In genomic region chr10:30192846-30193608, GRCh38 we compare ENCODE assay signal across 23 cellular contexts.
DNase-seq lines count a peak whose midpoint lies in the region; ATAC-seq lines count a peak whose summit lies in the region.
"Had no signal": no experiment of that assay in that cellular context is flagged by ENCODE, and none has a peak within 500 bp of the region (broad histone marks: within the 10 kb centered on the region; RNA-seq: fewer than 3 reads in every experiment).

No MANE protein-coding gene starts in this region.

- peak overlapping the region; percentile 61 for H3K4me3 Mint-ChIP-seq in central memory CD8-positive, alpha-beta T cell
- H3K4me3 Mint-ChIP-seq: activated B cell treated with CpG ODN at 0.5 μM for 24 hours; activated naive CD8-positive, alpha-beta T cell treated with anti-CD3 and anti-CD28 coated beads, Interleukin-2, amount 50 U/mL, for 24 hours; stimulated activated memory B cell treated with anti-CD40 and anti-IgM and Interleukin-4, amounts not matched to agents 10 μg/mL and 1 μg/mL and 100 μg/mL, for 72 hours had no signal

- peak; percentile 52 for ATAC-seq in GM18508 (IDR thresholded peaks at IDR 0.05; ENCODE audit: insufficient read depth, unreplicated experiment)
- peak; percentile 60 for ATAC-seq in GM21381 (IDR thresholded peaks at IDR 0.05; ENCODE audit: unreplicated experiment)
- peak; percentile 80 for ATAC-seq in HG03064 (IDR thresholded peaks at IDR 0.05; ENCODE audit: low read depth, unreplicated experiment)
- ATAC-seq in central memory CD8-positive, alpha-beta T cell (replicated peaks; ENCODE audit: extremely low read depth, poor library complexity, severe bottlenecking), result peak; percentile 49
- ATAC-seq in HG03045 (IDR thresholded peaks at IDR 0.05; ENCODE audit: unreplicated experiment), result no peak
- no peak for ATAC-seq in HG03280 (IDR thresholded peaks at IDR 0.05; ENCODE audit: unreplicated experiment)
- ATAC-seq: activated naive CD8-positive, alpha-beta T cell treated with anti-CD3 and anti-CD28 coated beads, Interleukin-2, amount 50 U/mL, for 24 hours; body of pancreas; stimulated activated memory B cell treated with anti-CD40 and anti-IgM and Interleukin-4, amounts not matched to agents 10 μg/mL and 1 μg/mL and 100 μg/mL, for 72 hours had no signal

- peaks cover 21% of the 10 kb centered on the region for H3K4me1 Mint-ChIP-seq in central memory CD8-positive, alpha-beta T cell
- H3K4me1 Mint-ChIP-seq: activated B cell treated with CpG ODN at 0.5 μM for 24 hours; stimulated activated memory B cell treated with anti-CD40 and anti-IgM and Interleukin-4, amounts not matched to agents 10 μg/mL and 1 μg/mL and 100 μg/mL, for 72 hours had no signal

- H3K27ac Mint-ChIP-seq in central memory CD8-positive, alpha-beta T cell (ENCODE audit: low read depth), result peak overlapping the region; percentile 81
- H3K27ac Mint-ChIP-seq: activated B cell treated with CpG ODN at 0.5 μM for 24 hours; activated naive CD8-positive, alpha-beta T cell treated with anti-CD3 and anti-CD28 coated beads, Interleukin-2, amount 50 U/mL, for 24 hours; stimulated activated memory B cell treated with anti-CD40 and anti-IgM and Interleukin-4, amounts not matched to agents 10 μg/mL and 1 μg/mL and 100 μg/mL, for 72 hours had no signal

- peaks cover 5% of the 10 kb centered on the region for H3K27me3 Mint-ChIP-seq in central memory CD8-positive, alpha-beta T cell

- DNase-seq in central memory CD8-positive, alpha-beta T cell (ENCODE audit: low spot score in 2 of 2), result no peak
- no peak for DNase-seq in OCI-M2 (lab: John Stamatoyannopoulos, UW; ENCODE audit: unreplicated experiment)
- no peak for DNase-seq in hepatic stellate cell (ENCODE audit: low spot score)
- DNase-seq: activated B cell treated with CpG ODN at 0.5 μM for 24 hours; activated CD4-positive, alpha-beta T cell treated with anti-CD3 and anti-CD28 coated beads, Interleukin-2, amount 50 U/mL, for 48 hours; activated effector memory CD4-positive, alpha-beta T cell treated with anti-CD3 and anti-CD28 coated beads, Interleukin-2, amount 50 U/mL, for 16 hours; activated naive CD8-positive, alpha-beta T cell treated with anti-CD3 and anti-CD28 coated beads, Interleukin-2, amount 50 U/mL, for 24 hours; body of pancreas; kidney glomerular epithelial cell; mammary epithelial cell; NCI-H1092; NCI-H2029 treated with DMSO at 0.1 percent for 48 hours; NCI-H82; OCI-M1; Right ventricle myocardium superior; stimulated activated CD4-positive, alpha-beta T cell treated with anti-CD3 and anti-CD28 coated beads, Interleukin-1b, Interleukin-23, amount 100 ng/mL, for 48 hours; T1000 had no signal

- H3K9me3 Mint-ChIP-seq in central memory CD8-positive, alpha-beta T cell, result peaks cover 5% of the 10 kb centered on the region
- H3K9me3 Mint-ChIP-seq: stimulated activated memory B cell treated with anti-CD40 and anti-IgM and Interleukin-4, amounts not matched to agents 10 μg/mL and 1 μg/mL and 100 μg/mL, for 72 hours had no signal

- no peaks in the 10 kb centered on the region for H3K36me3 Mint-ChIP-seq in central memory CD8-positive, alpha-beta T cell (ENCODE audit: insufficient read depth)
- H3K36me3 Mint-ChIP-seq: stimulated activated memory B cell treated with anti-CD40 and anti-IgM and Interleukin-4, amounts not matched to agents 10 μg/mL and 1 μg/mL and 100 μg/mL, for 72 hours had no signal

Comparison
In these comparisons a context has a peak if more than half of its experiments do, and no peak if none do; other contexts are left out.
1. ATAC-seq: peak in GM18508 (single experiment), GM21381 (single experiment), HG03064 (single experiment) and central memory CD8-positive, alpha-beta T cell (single experiment); none in HG03045 (single experiment) and HG03280 (single experiment).